18 cellular contexts compared by ENCODE assay signal in the genomic region with DNA sequence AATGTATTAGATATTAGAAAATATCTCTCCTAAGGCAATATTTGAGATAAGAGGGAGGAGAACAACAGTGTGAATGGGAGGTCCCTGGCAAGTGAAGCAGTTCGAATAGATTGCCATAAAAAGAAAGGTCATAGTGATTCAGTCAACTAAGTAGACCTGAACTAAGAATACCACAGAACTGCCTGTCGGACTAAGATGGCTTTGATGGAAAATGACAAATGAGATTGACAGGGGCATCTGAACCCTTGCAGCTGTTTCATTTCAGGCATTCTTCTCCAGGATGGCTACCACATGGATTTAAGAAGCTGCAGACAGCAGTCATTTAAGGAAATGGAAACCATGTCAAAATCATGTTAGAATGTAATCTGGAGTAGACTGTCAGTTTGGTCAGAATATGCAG.
"Had no signal": no experiment of that assay in that cellular context is flagged by ENCODE, and none has a peak within 500 bp of the region (broad histone marks: within the 10 kb centered on the region; RNA-seq: fewer than 3 reads in every experiment).

No MANE protein-coding gene starts in this region.

- H3K36me3 Mint-ChIP-seq: stimulated activated effector memory CD8-positive, alpha-beta T cell treated with anti-CD3 and anti-CD28 coated beads, Interleukin-12 subunit alpha, Interleukin-12 subunit beta, amount 100 ng/mL, for 72 hours had no signal

- H3K9me3 ChIP-seq: mucosa of descending colon, sigmoid colon, upper lobe of right lung, vagina had no signal

- H3K4me3 Mint-ChIP-seq: nephron progenitor cell; stimulated activated effector memory CD8-positive, alpha-beta T cell treated with anti-CD3 and anti-CD28 coated beads, Interleukin-12 subunit alpha, Interleukin-12 subunit beta, amount 100 ng/mL, for 72 hours; stimulated activated naive CD8-positive, alpha-beta T cell treated with anti-CD3 and anti-CD28 coated beads, Interleukin-15, Interleukin-2, amounts not matched to agents 100 ng/mL and 50 ng/mL, for 24 hours had no signal

- ATAC-seq: mucosa of descending colon; stimulated activated effector memory CD8-positive, alpha-beta T cell treated with anti-CD3 and anti-CD28 coated beads, Interleukin-12 subunit alpha, Interleukin-12 subunit beta, amount 100 ng/mL, for 72 hours; upper lobe of right lung had no signal

- H3K27me3 ChIP-seq: dorsolateral prefrontal cortex, right atrium auricular region, sigmoid colon, tibial nerve, upper lobe of right lung, vagina had no signal

- H3K36me3 ChIP-seq: right atrium auricular region, sigmoid colon, tibial nerve, upper lobe of right lung, vagina had no signal

- H3K4me1 Mint-ChIP-seq: nephron progenitor cell; stimulated activated effector memory CD8-positive, alpha-beta T cell treated with anti-CD3 and anti-CD28 coated beads, Interleukin-12 subunit alpha, Interleukin-12 subunit beta, amount 100 ng/mL, for 72 hours had no signal

- DNase-seq: cortex of kidney; dorsolateral prefrontal cortex; effector CD8-positive, alpha-beta T cell; foreskin melanocyte; islet precursor cell; mammary epithelial cell; mucosa of descending colon; nephron progenitor cell; posterior cingulate gyrus; sigmoid colon; stimulated activated CD4-positive, alpha-beta T cell treated with anti-CD3 and anti-CD28 coated beads, Interleukin-4, amount 100 ng/mL, for 1 hour; stimulated activated CD8-positive, alpha-beta memory T cell treated with anti-CD3 and anti-CD28 coated beads, Interleukin-4, amount 100 ng/mL, for 48 hours; upper lobe of right lung had no signal

- H3K27ac ChIP-seq: dorsolateral prefrontal cortex, right atrium auricular region, sigmoid colon, tibial nerve, upper lobe of right lung, vagina had no signal

- H3K4me1 ChIP-seq: right atrium auricular region, sigmoid colon, tibial nerve, upper lobe of right lung, vagina had no signal

- H3K27ac Mint-ChIP-seq: stimulated activated effector memory CD8-positive, alpha-beta T cell treated with anti-CD3 and anti-CD28 coated beads, Interleukin-12 subunit alpha, Interleukin-12 subunit beta, amount 100 ng/mL, for 72 hours; stimulated activated naive CD8-positive, alpha-beta T cell treated with anti-CD3 and anti-CD28 coated beads, Interleukin-15, Interleukin-2, amounts not matched to agents 100 ng/mL and 50 ng/mL, for 24 hours had no signal

- H3K4me3 ChIP-seq: dorsolateral prefrontal cortex, mucosa of descending colon, right atrium auricular region, sigmoid colon, tibial nerve, upper lobe of right lung, vagina had no signal

- H3K27me3 Mint-ChIP-seq: stimulated activated naive CD8-positive, alpha-beta T cell treated with anti-CD3 and anti-CD28 coated beads, Interleukin-15, Interleukin-2, amounts not matched to agents 100 ng/mL and 50 ng/mL, for 24 hours had no signal
